19 cellular contexts compared by ENCODE assay signal in genomic region chr2:60450488-60450887, GRCh38.
A peak's percentile ranks its signal among the peaks of the same experiment; 100 is the strongest.
DNase-seq lines count a peak whose midpoint lies in the region; ATAC-seq and TF ChIP-seq lines count a peak whose summit lies in the region.
"Had no signal": no experiment of that assay in that cellular context is flagged by ENCODE, and none has a peak within 500 bp of the region (broad histone marks: within the 10 kb centered on the region; RNA-seq: fewer than 3 reads in every experiment).

No MANE protein-coding gene starts in this region.

- H3K27ac Mint-ChIP-seq in IgD-negative memory B cell (peak overlapping the region; percentile 62 to 96 (median 90)), nephron progenitor cell (peak overlapping the region; percentile 70)
- peak overlapping the region; percentile 18 for H3K27ac Mint-ChIP-seq in activated naive CD8-positive, alpha-beta T cell treated with anti-CD3 and anti-CD28 coated beads, Interleukin-2, amount 50 U/mL, for 24 hours
- H3K27ac Mint-ChIP-seq: CD4-positive, CD25-positive, alpha-beta regulatory T cell had no signal

- H3K27me3 ChIP-seq in stomach: no peaks in the 10 kb centered on the region
- H3K27me3 ChIP-seq: Peyer's patch had no signal

- H3K4me3 ChIP-seq in GM12865 (ENCODE audit: low read depth, low read length): no peak overlapping the region
- no peak overlapping the region for H3K4me3 ChIP-seq in stomach
- H3K4me3 ChIP-seq: Peyer's patch had no signal

- 57 to 92% (median 66%) methylated on average over 1 of the region's 1 CpG for WGBS in stomach, 5 donors

- no peaks in the 10 kb centered on the region for H3K4me1 ChIP-seq in stomach

- H3K9me3 ChIP-seq in stomach: no peaks in the 10 kb centered on the region
- H3K9me3 ChIP-seq: Peyer's patch had no signal

- ATAC-seq in activated naive CD8-positive, alpha-beta T cell treated with anti-CD3 and anti-CD28 coated beads, Interleukin-2, amount 50 U/mL, for 24 hours: no peak
- ATAC-seq in HG02970 (IDR thresholded peaks at IDR 0.05; ENCODE audit: low FRiP score, unreplicated experiment) (no peak), GM19395 (IDR thresholded peaks at IDR 0.05; ENCODE audit: unreplicated experiment) (no peak)

- peaks cover 40 to 58% (median 50%) of the 10 kb centered on the region in 3 donors for H3K4me1 Mint-ChIP-seq in IgD-negative memory B cell
- peaks cover 15% of the 10 kb centered on the region for H3K4me1 Mint-ChIP-seq in activated naive CD8-positive, alpha-beta T cell treated with anti-CD3 and anti-CD28 coated beads, Interleukin-2, amount 50 U/mL, for 24 hours
- peaks cover 75% of the 10 kb centered on the region for H3K4me1 Mint-ChIP-seq in nephron progenitor cell
- H3K4me1 Mint-ChIP-seq: CD4-positive, CD25-positive, alpha-beta regulatory T cell had no signal

- intact Hi-C loops in stomach (cut with DNase I; ENCODE audit: low total_unique reads): no loop called here

- TF ChIP-seq EP300 in stomach (IDR thresholded peaks at IDR 0.05): no peak

- no peak overlapping the region for H3K27ac ChIP-seq in stomach

- no peak for TF ChIP-seq POLR2A in stomach (IDR thresholded peaks at IDR 0.05)

- H3K36me3 ChIP-seq in stomach: peaks cover 0 to 4% (median 0%) of the 10 kb centered on the region in 4 donors
- H3K36me3 ChIP-seq: Peyer's patch had no signal

- no peaks in the 10 kb centered on the region for H3K36me3 Mint-ChIP-seq in IgD-negative memory B cell
- H3K36me3 Mint-ChIP-seq in activated naive CD8-positive, alpha-beta T cell treated with anti-CD3 and anti-CD28 coated beads, Interleukin-2, amount 50 U/mL, for 24 hours (ENCODE audit: low read depth): no peaks in the 10 kb centered on the region
- H3K36me3 Mint-ChIP-seq in nephron progenitor cell (ENCODE audit: low read depth): no peaks in the 10 kb centered on the region
- H3K36me3 Mint-ChIP-seq: CD4-positive, CD25-positive, alpha-beta regulatory T cell had no signal

- H3K4me3 Mint-ChIP-seq in IgD-negative memory B cell (peak overlapping the region in 2 of 4 donors; percentile 50), nephron progenitor cell (no peak overlapping the region)
- no peak overlapping the region for H3K4me3 Mint-ChIP-seq in activated naive CD8-positive, alpha-beta T cell treated with anti-CD3 and anti-CD28 coated beads, Interleukin-2, amount 50 U/mL, for 24 hours
- H3K4me3 Mint-ChIP-seq: CD4-positive, CD25-positive, alpha-beta regulatory T cell had no signal

- peak; percentile 25 for DNase-seq in GM12865 (ENCODE audit: low read depth)
- DNase-seq in activated naive CD8-positive, alpha-beta T cell treated with anti-CD3 and anti-CD28 coated beads, Interleukin-2, amount 50 U/mL, for 24 hours: no peak
- no peak for DNase-seq in nephron progenitor cell
- DNase-seq in stimulated activated CD8-positive, alpha-beta memory T cell treated with anti-CD3 and anti-CD28 coated beads, Interleukin-4, amount 100 ng/mL, for 48 hours: no peak
- DNase-seq in stomach: no peak
- DNase-seq: AML-193; Calu3; CD4-positive, CD25-positive, alpha-beta regulatory T cell; DMS79 treated with DMSO at 0.1 percent for 48 hours; GF-D8; HCEC 1CT; NCI-H1092; NCI-H2107; NCI-H748 treated with DMSO at 0.1 percent for 48 hours; Peyer's patch; SHP77 had no signal

- no peak for TF ChIP-seq CTCF in GM12865 (IDR thresholded peaks at IDR 0.05; ENCODE audit: insufficient read depth, low read depth, low read length, missing control alignments)
- no peak for TF ChIP-seq CTCF in nephron progenitor cell (IDR thresholded peaks at IDR 0.05)
- no peak for TF ChIP-seq CTCF in stomach (IDR thresholded peaks at IDR 0.05)

- no peaks in the 10 kb centered on the region for H3K27me3 Mint-ChIP-seq in IgD-negative memory B cell
- H3K27me3 Mint-ChIP-seq in activated naive CD8-positive, alpha-beta T cell treated with anti-CD3 and anti-CD28 coated beads, Interleukin-2, amount 50 U/mL, for 24 hours: no peaks in the 10 kb centered on the region
- peaks cover 3% of the 10 kb centered on the region for H3K27me3 Mint-ChIP-seq in nephron progenitor cell (ENCODE audit: low read depth, poor library complexity)

- H3K9me3 Mint-ChIP-seq in IgD-negative memory B cell (peaks cover 0 to 1% (median 0%) of the 10 kb centered on the region in 3 donors), nephron progenitor cell (no peaks in the 10 kb centered on the region)
- no peaks in the 10 kb centered on the region for H3K9me3 Mint-ChIP-seq in activated naive CD8-positive, alpha-beta T cell treated with anti-CD3 and anti-CD28 coated beads, Interleukin-2, amount 50 U/mL, for 24 hours

Comparison
In these comparisons a context has a peak if more than half of its experiments do, and no peak if none do; other contexts are left out.
1. H3K27ac Mint-ChIP-seq: peak in every context shown above with its lines; median percentile 90 in IgD-negative memory B cell; 70 in nephron progenitor cell; 18 in activated naive CD8-positive, alpha-beta T cell treated with anti-CD3 and anti-CD28 coated beads, Interleukin-2, amount 50 U/mL, for 24 hours.